Comparison of ENCODE assay signal across 9 cellular contexts in genomic region chr1:16903458-16903796, GRCh38. TPM values are rescaled to one million over a fixed set of nuclear protein-coding genes. Genes with fewer than 3 reads are reported as not detected.
DNase-seq lines count a peak whose midpoint lies in the region; ATAC-seq and TF ChIP-seq lines count a peak whose summit lies in the region.
"Had no signal": no experiment of that assay in that cellular context is flagged by ENCODE, and none has a peak within 500 bp of the region (broad histone marks: within the 10 kb centered on the region; RNA-seq: fewer than 3 reads in every experiment).

No MANE protein-coding gene starts in this region.

- no peak overlapping the region for H3K27ac Mint-ChIP-seq in activated naive CD8-positive, alpha-beta T cell treated with anti-CD3 and anti-CD28 coated beads for 36 hours

- H3K9me2 ChIP-seq in SK-N-SH = no peaks in the 10 kb centered on the region

- POLR2A ChIA-PET in SK-N-SH (lab: Yijun Ruan, JAX) = interaction anchor here (0.6 to 1.1 kb wide), 3 partner anchors 24 to 57 kb away, joined by 3 to 4 read pairs (median 4); no protein-coding TSS in a partner anchor

- no peak overlapping the region for H3K4me3 Mint-ChIP-seq in activated naive CD8-positive, alpha-beta T cell treated with anti-CD3 and anti-CD28 coated beads for 36 hours

- no peaks in the 10 kb centered on the region for H3K27me3 ChIP-seq in SK-N-SH (ENCODE audit: insufficient read depth)
- no peaks in the 10 kb centered on the region for H3K27me3 ChIP-seq in iPS-20b (ENCODE audit: insufficient read depth, low read length)

- H3K4me1 ChIP-seq in SK-N-SH (ENCODE audit: control insufficient read depth in 1 of 2, insufficient read depth in 2 of 2, low read depth in 1 of 2, low read length in 1 of 2) (peaks cover 14 to 19% of the 10 kb centered on the region in 2 experiments), iPS-20b (ENCODE audit: insufficient read depth, low read length) (peaks cover 8% of the 10 kb centered on the region; the same call in 1 of the 2 replicates)

- H3F3A ChIP-seq in SK-N-SH (replicated peaks; ENCODE audit: insufficient read depth) = peaks cover 51% of the 10 kb centered on the region

- H3K27me3 Mint-ChIP-seq in activated naive CD8-positive, alpha-beta T cell treated with anti-CD3 and anti-CD28 coated beads for 36 hours = no peaks in the 10 kb centered on the region

- no peak for TF ChIP-seq EP300 in SK-N-SH (IDR thresholded peaks at IDR 0.05; ENCODE audit: borderline replicate concordance in 1 of 2, low read depth in 1 of 2, low read length in 1 of 2)

- no peaks in the 10 kb centered on the region for H3K36me3 Mint-ChIP-seq in activated naive CD8-positive, alpha-beta T cell treated with anti-CD3 and anti-CD28 coated beads for 36 hours

- peak; percentile 42 for DNase-seq in NCI-H1105 treated with DMSO at 0.1 percent for 48 hours (lab: John Stamatoyannopoulos, UW)
- no peak for DNase-seq in NCI-H1105 (lab: John Stamatoyannopoulos, UW)
- DNase-seq in SK-N-SH = no peak
- DNase-seq in substantia nigra (lab: John Stamatoyannopoulos, UW) = no peak
- no peak for DNase-seq in D341Med (ENCODE audit: low spot score)
- no peak for DNase-seq in activated naive CD8-positive, alpha-beta T cell treated with anti-CD3 and anti-CD28 coated beads for 36 hours
- DNase-seq: activated CD4-positive, CD25-positive, alpha-beta regulatory T cell had no signal

- no peaks in the 10 kb centered on the region; the same call in 1 of the 2 replicates for H4K20me1 ChIP-seq in SK-N-SH (ENCODE audit: insufficient read depth)

- H3K4me3 ChIP-seq in SK-N-SH (ENCODE audit: low read depth in 2 of 2, low read length in 1 of 2) (peak overlapping the region; percentile 59 to 65), iPS-20b (ENCODE audit: low read length) (peak overlapping the region; percentile 67)

- no peak for TF ChIP-seq RAD21 in SK-N-SH (IDR thresholded peaks at IDR 0.05; ENCODE audit: low read length)

- H3K4me1 Mint-ChIP-seq in activated naive CD8-positive, alpha-beta T cell treated with anti-CD3 and anti-CD28 coated beads for 36 hours = peaks cover 21% of the 10 kb centered on the region

- peak overlapping the region; percentile 99 to 100 for H3K27ac ChIP-seq in SK-N-SH (ENCODE audit: low read depth in 2 of 2, low read length in 1 of 2)
- no peak overlapping the region for H3K27ac ChIP-seq in iPS-20b (ENCODE audit: low read length)
- H3K27ac ChIP-seq in substantia nigra (ENCODE audit: low read depth, low read length, poor library complexity, severe bottlenecking) = peak overlapping the region; percentile 99

- H3K79me2 ChIP-seq in SK-N-SH (ENCODE audit: insufficient read depth) = no peaks in the 10 kb centered on the region

- TF ChIP-seq CTCF in SK-N-SH (IDR thresholded peaks at IDR 0.05) = no peak

- H3K9me3 Mint-ChIP-seq in activated naive CD8-positive, alpha-beta T cell treated with anti-CD3 and anti-CD28 coated beads for 36 hours = peaks cover 2% of the 10 kb centered on the region

- no peaks in the 10 kb centered on the region for H3K36me3 ChIP-seq in SK-N-SH (replicated peaks in 1 of 2; ENCODE audit: control insufficient read depth in 1 of 2, insufficient read depth in 2 of 2, low read length in 1 of 2)
- no peaks in the 10 kb centered on the region for H3K36me3 ChIP-seq in iPS-20b (ENCODE audit: insufficient read depth, low read depth, low read length)

- CTCF ChIA-PET in SK-N-SH (lab: Yijun Ruan, JAX) = interaction anchor here (0.9 to 2.3 kb wide), 2 partner anchors 57 to 196 kb away, joined by 4 to 19 read pairs; no protein-coding TSS in a partner anchor

- peak overlapping the region; percentile 94 for H3K9ac ChIP-seq in SK-N-SH
- peak overlapping the region; percentile 98; the same call in 1 of the 2 replicates for H3K9ac ChIP-seq in iPS-20b (ENCODE audit: low read depth, low read length)

- peak overlapping the region; percentile 85 for H3K4me2 ChIP-seq in SK-N-SH

- no peaks in the 10 kb centered on the region for H3K9me3 ChIP-seq in SK-N-SH
- no peaks in the 10 kb centered on the region; the same call in 1 of the 2 replicates for H3K9me3 ChIP-seq in iPS-20b (ENCODE audit: insufficient read depth, low read depth, low read length)

- ATAC-seq in HG03571 (IDR thresholded peaks at IDR 0.05; ENCODE audit: unreplicated experiment) = no peak

- peak overlapping the region; percentile 87 for H2AFZ ChIP-seq in SK-N-SH (ENCODE audit: low read depth)

TF ChIP-seq in SK-N-SH, 30 proteins besides CTCF, POLR2A, EP300 and RAD21:
- TF ChIP-seq YY1 (IDR thresholded peaks at IDR 0.05; ENCODE audit: low read depth) (0 out of 2 replicates have a peak, but pooled peaks have one; percentile 5), EZH2phosphoT487 (IDR thresholded peaks at IDR 0.05; ENCODE audit: borderline replicate concordance, low read depth) (no peak)

RNA-seq across cellular contexts. Expression of gene RNU1-2, which starts 7.6 kb away (rescaled TPM):
- polyA plus RNA-seq in SK-N-SH (2012; rRNA removed) = not detected in 2 replicates
- polyA plus RNA-seq in SK-N-SH (2012; cell fraction: cytosol; rRNA removed) = not detected in 2 replicates
- polyA plus RNA-seq in SK-N-SH (2012; cell fraction: nucleus; rRNA removed) = not detected in 2 replicates
- total RNA-seq in activated naive CD8-positive, alpha-beta T cell treated with anti-CD3 and anti-CD28 coated beads for 36 hours = 100 to 1,000 TPM; 874 to 961 TPM

RNA-seq across cellular contexts. Expression of gene CROCC, which starts 18.3 kb away (rescaled TPM):
- 31.9 and 39.1 TPM in 2 replicates for polyA plus RNA-seq in SK-N-SH (2012; rRNA removed)
- polyA plus RNA-seq in SK-N-SH (2012; cell fraction: cytosol; rRNA removed) = 9.8 and 16.8 TPM in 2 replicates
- polyA plus RNA-seq in SK-N-SH (2012; cell fraction: nucleus; rRNA removed) = 204 and 314 TPM in 2 replicates
- total RNA-seq in activated naive CD8-positive, alpha-beta T cell treated with anti-CD3 and anti-CD28 coated beads for 36 hours = 10 to 100 TPM; 24.7 to 26.3 TPM
